10 cellular contexts compared by ENCODE assay signal in the genomic region with DNA sequence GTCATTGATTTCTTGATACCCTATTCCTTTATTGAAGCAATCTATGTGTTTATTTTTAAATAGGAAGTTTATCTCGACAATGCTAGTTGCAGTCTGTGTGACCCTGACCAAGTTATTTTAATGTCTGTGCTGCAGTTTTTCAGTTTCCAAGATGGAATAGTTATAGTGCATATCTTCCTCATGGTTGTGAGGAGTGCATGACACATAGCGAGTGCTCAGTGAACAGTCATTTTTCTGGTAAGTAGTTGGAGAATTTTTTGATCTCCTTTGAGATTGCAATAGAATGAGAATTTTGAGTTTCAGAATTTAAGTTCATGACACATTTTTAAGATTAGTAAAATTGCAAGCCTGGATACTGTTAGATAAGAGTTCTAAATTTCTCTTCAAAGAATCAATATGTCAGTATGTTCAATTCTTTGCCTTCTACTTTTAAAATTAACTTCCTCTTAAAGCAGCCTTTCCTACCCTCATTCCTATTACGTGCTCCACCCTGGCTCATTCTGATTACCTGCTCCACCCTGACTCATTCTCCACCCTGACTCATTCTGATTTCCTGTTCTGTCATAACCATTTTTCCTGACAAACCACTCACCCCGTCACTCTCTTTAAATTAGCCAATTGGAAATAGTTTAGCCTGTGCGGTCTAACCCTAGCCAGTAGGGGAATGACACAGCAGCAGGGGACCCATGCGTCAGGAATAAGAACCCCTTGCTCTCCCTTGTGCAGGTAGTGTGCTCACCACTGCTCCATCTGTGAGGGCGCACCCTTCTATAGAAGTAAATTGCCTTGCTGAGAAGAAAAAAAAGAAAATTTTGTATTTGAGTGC. TPM values are rescaled to one million over a fixed set of nuclear protein-coding genes. Genes with fewer than 3 reads are reported as not detected.
A peak's percentile ranks its signal among the peaks of the same experiment; 100 is the strongest.
DNase-seq lines count a peak whose midpoint lies in the region; ATAC-seq and TF ChIP-seq lines count a peak whose summit lies in the region.
"Had no signal": no experiment of that assay in that cellular context is flagged by ENCODE, and none has a peak within 500 bp of the region (broad histone marks: within the 10 kb centered on the region; RNA-seq: fewer than 3 reads in every experiment).

No MANE protein-coding gene starts in this region.

- no peak overlapping the region for H2AK9ac ChIP-seq in IMR-90 (replicated peaks; ENCODE audit: low read depth, low read length, poor library complexity)

- no peak overlapping the region for H3K18ac ChIP-seq in IMR-90 (ENCODE audit: low read depth, low read length)

- no peak overlapping the region for H3K23ac ChIP-seq in IMR-90 (ENCODE audit: low read depth, low read length)

- dilution Hi-C loops in IMR-90 (cut with HindIII; ENCODE audit: low sequenced_read_pairs, unreplicated experiment) = no loop called here

- H4K20me1 ChIP-seq in IMR-90 (ENCODE audit: insufficient read depth, low read length) (peaks cover 15% of the 10 kb centered on the region), osteoblast (ENCODE audit: insufficient read depth, low read length) (peaks cover 5% of the 10 kb centered on the region)

- no peak overlapping the region for H3K56ac ChIP-seq in IMR-90 (ENCODE audit: extremely low read depth, insufficient read depth, low read length)

- no peak overlapping the region for H2BK15ac ChIP-seq in IMR-90 (ENCODE audit: low read depth, low read length)

- H3K9me1 ChIP-seq in IMR-90 (ENCODE audit: insufficient read depth, low read length) = no peaks in the 10 kb centered on the region

- H2BK20ac ChIP-seq in IMR-90 (ENCODE audit: low read depth, low read length) = no peak overlapping the region

- intact Hi-C loops in IMR-90 (cut with micrococcal nuclease) = no loop called here
- intact Hi-C loops in left cardiac atrium (cut with DNase I) = no loop called here

- H3K79me1 ChIP-seq in IMR-90 (ENCODE audit: low read depth in 1 of 2, low read length in 2 of 2) = peaks cover 8 to 57% of the 10 kb centered on the region in 2 experiments; a peak in 3 of 4 replicates

- H2BK5ac ChIP-seq in IMR-90 (ENCODE audit: low read depth, low read length, poor library complexity, severe bottlenecking) = peak overlapping the region; percentile 34

- no peak for TF ChIP-seq CTCF in GM12865 (IDR thresholded peaks at IDR 0.05; ENCODE audit: insufficient read depth, low read depth, low read length, missing control alignments)
- TF ChIP-seq CTCF in IMR-90 (conservative IDR thresholded peaks at IDR 0.05; ENCODE audit: low read depth, low read length) = no peak
- TF ChIP-seq CTCF in osteoblast (IDR thresholded peaks at IDR 0.05; ENCODE audit: extremely low read depth, low read depth, low read length) = no peak

- H3K9me3 Mint-ChIP-seq in activated naive CD4-positive, alpha-beta T cell treated with anti-CD3 and anti-CD28 coated beads, Interleukin-2, amount 50 U/mL, for 24 hours = peaks cover 7% of the 10 kb centered on the region

- H3K36me3 ChIP-seq in IMR-90 (ENCODE audit: control insufficient read depth, insufficient read depth, low read length) (peaks cover 12% of the 10 kb centered on the region), osteoblast (ENCODE audit: insufficient read depth, low read length) (peaks cover 32% of the 10 kb centered on the region)

- no peak overlapping the region for H3K4me3 ChIP-seq in GM12865 (ENCODE audit: low read depth, low read length)
- no peak overlapping the region for H3K4me3 ChIP-seq in IMR-90 (ENCODE audit: insufficient read depth, low read depth, low read length)
- H3K4me3 ChIP-seq in osteoblast (ENCODE audit: insufficient read depth, low read length) = no peak overlapping the region

- H3K9me3 ChIP-seq in IMR-90 (ENCODE audit: control insufficient read depth, insufficient read depth, low read length) = peaks cover 16% of the 10 kb centered on the region
- peaks cover 6% of the 10 kb centered on the region for H3K9me3 ChIP-seq in osteoblast (ENCODE audit: low read depth, low read length)

- no peaks in the 10 kb centered on the region for H3K27me3 Mint-ChIP-seq in activated naive CD4-positive, alpha-beta T cell treated with anti-CD3 and anti-CD28 coated beads, Interleukin-2, amount 50 U/mL, for 24 hours

- no TSS peak for BruUV-seq in IMR-90 (replicated peaks; lab: Mats Ljungman, UMichigan)

- no peak overlapping the region for H4K91ac ChIP-seq in IMR-90 (ENCODE audit: insufficient read depth, low read depth, low read length)

- H3K27me3 ChIP-seq in IMR-90 (ENCODE audit: control insufficient read depth, insufficient read depth, low read length) (no peaks in the 10 kb centered on the region), osteoblast (ENCODE audit: insufficient read depth, low read length) (no peaks in the 10 kb centered on the region)

- in situ Hi-C loops in IMR-90 (cut with MboI; ENCODE audit: low sequenced_read_pairs) = no loop called here

- POLR2A ChIA-PET in IMR-90 (lab: Charles Lee; ENCODE audit: unreplicated experiment) = no interaction called here

- peaks cover 59% of the 10 kb centered on the region for H3K36me3 Mint-ChIP-seq in activated naive CD4-positive, alpha-beta T cell treated with anti-CD3 and anti-CD28 coated beads, Interleukin-2, amount 50 U/mL, for 24 hours

- H3K4me1 ChIP-seq in IMR-90 (ENCODE audit: control insufficient read depth, insufficient read depth, low read length) (no peaks in the 10 kb centered on the region), osteoblast (ENCODE audit: insufficient read depth, low read length) (no peaks in the 10 kb centered on the region)

- no peak overlapping the region for H3K4me2 ChIP-seq in IMR-90 (ENCODE audit: low read depth, low read length)
- no peak overlapping the region for H3K4me2 ChIP-seq in osteoblast (ENCODE audit: insufficient read depth, low read length)

- DNase-seq in GM12865 (ENCODE audit: low read depth) (peak; percentile 2), IMR-90 (no peak), osteoblast (ENCODE audit: insufficient read length, low spot score, missing footprints) (peak; percentile 50), left cardiac atrium (no peak)
- DNase-seq: NCI-H2029 treated with DMSO at 0.1 percent for 48 hours had no signal

- no peak for TF ChIP-seq POLR2A in IMR-90 (IDR thresholded peaks at IDR 0.05; ENCODE audit: low read depth, low read length)
- no peak for TF ChIP-seq POLR2A in GM18505 (IDR thresholded peaks at IDR 0.05; ENCODE audit: borderline replicate concordance, extremely low read depth, insufficient read depth, insufficient read length)

- no peak overlapping the region for H3K27ac ChIP-seq in IMR-90 (ENCODE audit: insufficient read depth, low read length)
- peak overlapping the region; percentile 60 for H3K27ac ChIP-seq in osteoblast (ENCODE audit: low read depth, low read length)

- no peak overlapping the region for H3K4ac ChIP-seq in IMR-90 (ENCODE audit: low read depth, low read length)

- CTCF ChIA-PET in IMR-90 (lab: Yijun Ruan, JAX) = no interaction called here

- 83% methylated on average over 2 of the region's 7 CpGs; no CpG with 5 or more reads in 1 of the 2 experiments for WGBS in IMR-90 (ENCODE audit: extremely low coverage in 2 of 2, insufficient read length in 1 of 2), 2 experiments

- ATAC-seq in IMR-90 (ENCODE audit: low read depth) (no peak), GM18505 (IDR thresholded peaks at IDR 0.05; ENCODE audit: unreplicated experiment) (no peak), HG03139 (IDR thresholded peaks at IDR 0.05; ENCODE audit: unreplicated experiment) (no peak), GM19324 (IDR thresholded peaks at IDR 0.05; ENCODE audit: low FRiP score, unreplicated experiment) (no peak), left cardiac atrium (no peak)

- no peak overlapping the region for H3K14ac ChIP-seq in IMR-90 (replicated peaks; ENCODE audit: low read depth, low read length)

- H4K5ac ChIP-seq in IMR-90 (ENCODE audit: low read depth, low read length) = no peak overlapping the region

- no peak overlapping the region for H2AFZ ChIP-seq in IMR-90 (replicated peaks; ENCODE audit: low read length, poor library complexity)
- H2AFZ ChIP-seq in osteoblast (ENCODE audit: low read length) = no peak overlapping the region

- peaks cover 98% of the 10 kb centered on the region for H3K79me2 ChIP-seq in osteoblast (ENCODE audit: insufficient read depth, low read length)

- no peak overlapping the region for H2BK120ac ChIP-seq in IMR-90 (ENCODE audit: low read depth, low read length)

- H3K4me3 Mint-ChIP-seq in activated naive CD4-positive, alpha-beta T cell treated with anti-CD3 and anti-CD28 coated beads, Interleukin-2, amount 50 U/mL, for 24 hours = no peak overlapping the region
- H3K4me3 Mint-ChIP-seq: neural crest cell had no signal

- no peak overlapping the region for H4K8ac ChIP-seq in IMR-90 (ENCODE audit: low read depth in 2 of 2, low read length in 2 of 2)

- no peak for TF ChIP-seq RAD21 in IMR-90 (IDR thresholded peaks at IDR 0.05; ENCODE audit: low read length)

- peak overlapping the region; percentile 89 for H3K27ac Mint-ChIP-seq in activated naive CD4-positive, alpha-beta T cell treated with anti-CD3 and anti-CD28 coated beads, Interleukin-2, amount 50 U/mL, for 24 hours

- no peak overlapping the region for H3K9ac ChIP-seq in IMR-90 (ENCODE audit: low read depth, low read length)

- peaks cover 25% of the 10 kb centered on the region for H3K4me1 Mint-ChIP-seq in activated naive CD4-positive, alpha-beta T cell treated with anti-CD3 and anti-CD28 coated beads, Interleukin-2, amount 50 U/mL, for 24 hours

- H2AK5ac ChIP-seq in IMR-90 (ENCODE audit: low read depth, low read length) = no peak overlapping the region

TF ChIP-seq in IMR-90, 13 proteins besides CTCF, POLR2A, EP300 and RAD21 (continues in another document):
- TF ChIP-seq MAZ (IDR thresholded peaks at IDR 0.05; ENCODE audit: borderline replicate concordance, low read depth, low read length) = no peak
- no peak for TF ChIP-seq RFX5 (IDR thresholded peaks at IDR 0.05; ENCODE audit: low read depth, low read length)
- no peak for TF ChIP-seq NFE2L2 (IDR thresholded peaks at IDR 0.05; ENCODE audit: low read depth, low read length)
- no peak for TF ChIP-seq MXI1 (IDR thresholded peaks at IDR 0.05; ENCODE audit: borderline replicate concordance, low read depth, low read length)
- TF ChIP-seq FOS (IDR thresholded peaks at IDR 0.05; ENCODE audit: low read depth, low read length) = no peak
- no peak for TF ChIP-seq SMC3 (IDR thresholded peaks at IDR 0.05; ENCODE audit: low read depth, low read length)

RNA-seq across cellular contexts. Expression of gene SPIN1, which starts 30.7 kb away (rescaled TPM):
- 141 and 189 TPM in 2 replicates for total RNA-seq in IMR-90 (2012; rRNA removed)
- 51.6 and 63.3 TPM in 2 replicates for polyA plus RNA-seq in IMR-90 (2012; rRNA removed)
- polyA plus RNA-seq in IMR-90 (2012; cell fraction: cytosol; rRNA removed) = 17.1 and 25.4 TPM in 2 replicates
- polyA plus RNA-seq in IMR-90 (2012; cell fraction: nucleus; rRNA removed; ENCODE audit: low replicate concordance) = 18.8 and 130 TPM in 2 replicates
- total RNA-seq in osteoblast = 159 and 162 TPM in 2 replicates
- 10 to 100 TPM; 55.6 to 56.3 TPM for total RNA-seq in left cardiac atrium

Comparison
In these comparisons a context has a peak if more than half of its experiments do, and no peak if none do; other contexts are left out.
1. DNase-seq: peak in GM12865 (single experiment) and osteoblast (single experiment); none in IMR-90 (single experiment) and left cardiac atrium (single experiment).